Comparison of ENCODE assay signal across 33 cellular contexts in the genomic region with DNA sequence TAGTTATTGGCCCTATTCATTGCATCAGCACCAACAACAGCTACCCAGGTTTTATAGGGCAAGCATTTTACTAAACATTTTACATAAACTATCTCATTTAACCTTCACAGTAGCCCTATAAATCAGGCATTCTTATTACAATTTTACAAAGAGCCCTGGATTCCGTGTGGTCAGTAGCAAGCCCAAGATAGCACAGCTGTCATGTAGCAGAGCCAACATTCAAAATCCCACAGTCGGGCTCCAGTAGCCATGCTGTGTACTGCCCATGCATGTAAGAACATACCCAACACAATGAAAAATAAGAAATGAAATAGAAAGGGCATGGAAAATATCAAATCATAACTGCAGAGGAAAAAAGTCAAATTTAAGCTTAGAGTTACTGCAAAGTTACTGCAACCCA.
"Had no signal": no experiment of that assay in that cellular context is flagged by ENCODE, and none has a peak within 500 bp of the region (broad histone marks: within the 10 kb centered on the region; RNA-seq: fewer than 3 reads in every experiment).

No MANE protein-coding gene starts in this region.

- H3K27me3 ChIP-seq: adrenal gland, breast epithelium, cardiac muscle cell, esophagus muscularis mucosa, gastrocnemius medialis, heart left ventricle had no signal

- H3K27me3 Mint-ChIP-seq: brain had no signal

- H3K4me3 Mint-ChIP-seq: activated CD4-positive, alpha-beta memory T cell treated with anti-CD3 and anti-CD28 coated beads for 36 hours; activated CD8-positive, alpha-beta memory T cell treated with anti-CD3 and anti-CD28 coated beads, Interleukin-2, amount 10 ng/mL, durations not matched to agents 7 days and 5 days; activated CD8-positive, alpha-beta T cell treated with anti-CD3 and anti-CD28 coated beads, Interleukin-2, amount 10 ng/mL, durations not matched to agents 7 days and 5 days; activated naive CD4-positive, alpha-beta T cell treated with anti-CD3 and anti-CD28 coated beads for 36 hours; activated naive CD4-positive, alpha-beta T cell treated with anti-CD3 and anti-CD28 coated beads, Interleukin-2, amount 50 U/mL, for 24 hours; activated naive CD8-positive, alpha-beta T cell treated with anti-CD3 and anti-CD28 coated beads for 36 hours; activated naive CD8-positive, alpha-beta T cell treated with anti-CD3 and anti-CD28 coated beads, Interleukin-2, amount 50 U/mL, for 24 hours; activated T-cell treated with anti-CD3 and anti-CD28 coated beads, Interleukin-2, amount 50 U/mL, for 72 hours; activated T-helper 17 cell treated with anti-CD3 and anti-CD28 coated beads, Interleukin-2, amount 50 U/mL, for 72 hours; brain; effector memory CD8-positive, alpha-beta T cell; WTC11 had no signal

- H3K4me3 ChIP-seq: adrenal gland, breast epithelium, cardiac muscle cell, esophagus muscularis mucosa, gastrocnemius medialis, heart left ventricle had no signal

- H3K36me3 ChIP-seq: adrenal gland, breast epithelium, cardiac muscle cell, esophagus muscularis mucosa, gastrocnemius medialis, heart left ventricle had no signal

- H3K4me1 ChIP-seq: breast epithelium, esophagus muscularis mucosa, gastrocnemius medialis, heart left ventricle had no signal

- H3K36me3 Mint-ChIP-seq: activated CD4-positive, alpha-beta memory T cell treated with anti-CD3 and anti-CD28 coated beads for 36 hours; activated CD8-positive, alpha-beta memory T cell treated with anti-CD3 and anti-CD28 coated beads, Interleukin-2, amount 10 ng/mL, durations not matched to agents 7 days and 5 days; activated naive CD4-positive, alpha-beta T cell treated with anti-CD3 and anti-CD28 coated beads, Interleukin-2, amount 50 U/mL, for 24 hours; activated naive CD8-positive, alpha-beta T cell treated with anti-CD3 and anti-CD28 coated beads for 36 hours; brain; WTC11 had no signal

- FAIRE-seq: colon, TTC549 had no signal

- H3K27ac ChIP-seq: adrenal gland, breast epithelium, cardiac muscle cell, esophagus muscularis mucosa, foreskin keratinocyte, gastrocnemius medialis, heart left ventricle, VCaP had no signal

- H3K4me1 Mint-ChIP-seq: activated naive CD4-positive, alpha-beta T cell treated with anti-CD3 and anti-CD28 coated beads, Interleukin-2, amount 50 U/mL, for 24 hours; activated naive CD8-positive, alpha-beta T cell treated with anti-CD3 and anti-CD28 coated beads for 36 hours; activated naive CD8-positive, alpha-beta T cell treated with anti-CD3 and anti-CD28 coated beads, Interleukin-2, amount 50 U/mL, for 24 hours; activated T-helper 17 cell treated with anti-CD3 and anti-CD28 coated beads, Interleukin-2, amount 50 U/mL, for 72 hours had no signal

- DNase-seq: activated CD4-positive, alpha-beta memory T cell treated with anti-CD3 and anti-CD28 coated beads for 36 hours; activated CD4-positive, alpha-beta T cell treated with anti-CD3 and anti-CD28 coated beads for 1 hour; activated CD4-positive, alpha-beta T cell treated with anti-CD3 and anti-CD28 coated beads for 4 hours; activated CD8-positive, alpha-beta memory T cell treated with anti-CD3 and anti-CD28 coated beads, Interleukin-2, amount 10 ng/mL, durations not matched to agents 7 days and 5 days; activated CD8-positive, alpha-beta memory T cell treated with anti-CD3 and anti-CD28 coated beads, Interleukin-2, amount 50 U/mL, for 4 hours; activated CD8-positive, alpha-beta T cell treated with anti-CD3 and anti-CD28 coated beads, Interleukin-2, amount 10 ng/mL, durations not matched to agents 7 days and 5 days; activated effector memory CD4-positive, alpha-beta T cell treated with anti-CD3 and anti-CD28 coated beads, Interleukin-2, amount 50 U/mL, for 16 hours; activated naive CD4-positive, alpha-beta T cell treated with anti-CD3 and anti-CD28 coated beads for 36 hours; activated naive CD8-positive, alpha-beta T cell treated with anti-CD3 and anti-CD28 coated beads for 36 hours; activated naive CD8-positive, alpha-beta T cell treated with anti-CD3 and anti-CD28 coated beads, Interleukin-2, amount 50 U/mL, for 24 hours; activated T-cell treated with anti-CD3 and anti-CD28 coated beads, Interleukin-2, amount 50 U/mL, for 1 hour; activated T-cell treated with anti-CD3 and anti-CD28 coated beads, Interleukin-2, amount 50 U/mL, for 72 hours; aorta; central memory CD4-positive, alpha-beta T cell; cortex of kidney; effector CD4-positive, alpha-beta T cell; effector memory CD8-positive, alpha-beta T cell; gastrocnemius medialis; glutamatergic neuron; heart left ventricle; T-helper 9 cell had no signal

- H3K9me3 Mint-ChIP-seq: activated CD4-positive, alpha-beta memory T cell treated with anti-CD3 and anti-CD28 coated beads for 36 hours; activated naive CD4-positive, alpha-beta T cell treated with anti-CD3 and anti-CD28 coated beads for 36 hours; activated naive CD4-positive, alpha-beta T cell treated with anti-CD3 and anti-CD28 coated beads, Interleukin-2, amount 50 U/mL, for 24 hours; activated naive CD8-positive, alpha-beta T cell treated with anti-CD3 and anti-CD28 coated beads for 36 hours; activated naive CD8-positive, alpha-beta T cell treated with anti-CD3 and anti-CD28 coated beads, Interleukin-2, amount 50 U/mL, for 24 hours; activated T-cell treated with anti-CD3 and anti-CD28 coated beads, Interleukin-2, amount 50 U/mL, for 72 hours; activated T-helper 17 cell treated with anti-CD3 and anti-CD28 coated beads, Interleukin-2, amount 50 U/mL, for 72 hours; brain; effector memory CD8-positive, alpha-beta T cell; WTC11 had no signal

- H3K9me3 ChIP-seq: adrenal gland, breast epithelium, esophagus muscularis mucosa, gastrocnemius medialis, heart left ventricle had no signal

- H3K27ac Mint-ChIP-seq: activated CD4-positive, alpha-beta memory T cell treated with anti-CD3 and anti-CD28 coated beads for 36 hours; activated CD8-positive, alpha-beta memory T cell treated with anti-CD3 and anti-CD28 coated beads, Interleukin-2, amount 10 ng/mL, durations not matched to agents 7 days and 5 days; activated CD8-positive, alpha-beta T cell treated with anti-CD3 and anti-CD28 coated beads, Interleukin-2, amount 10 ng/mL, durations not matched to agents 7 days and 5 days; activated naive CD4-positive, alpha-beta T cell treated with anti-CD3 and anti-CD28 coated beads for 36 hours; activated naive CD4-positive, alpha-beta T cell treated with anti-CD3 and anti-CD28 coated beads, Interleukin-2, amount 50 U/mL, for 24 hours; activated naive CD8-positive, alpha-beta T cell treated with anti-CD3 and anti-CD28 coated beads for 36 hours; activated naive CD8-positive, alpha-beta T cell treated with anti-CD3 and anti-CD28 coated beads, Interleukin-2, amount 50 U/mL, for 24 hours; activated T-cell treated with anti-CD3 and anti-CD28 coated beads, Interleukin-2, amount 50 U/mL, for 72 hours; activated T-helper 17 cell treated with anti-CD3 and anti-CD28 coated beads, Interleukin-2, amount 50 U/mL, for 72 hours; brain; effector memory CD8-positive, alpha-beta T cell; WTC11 had no signal
